ENCODE assay signal across 1 cellular context in the genomic region with DNA sequence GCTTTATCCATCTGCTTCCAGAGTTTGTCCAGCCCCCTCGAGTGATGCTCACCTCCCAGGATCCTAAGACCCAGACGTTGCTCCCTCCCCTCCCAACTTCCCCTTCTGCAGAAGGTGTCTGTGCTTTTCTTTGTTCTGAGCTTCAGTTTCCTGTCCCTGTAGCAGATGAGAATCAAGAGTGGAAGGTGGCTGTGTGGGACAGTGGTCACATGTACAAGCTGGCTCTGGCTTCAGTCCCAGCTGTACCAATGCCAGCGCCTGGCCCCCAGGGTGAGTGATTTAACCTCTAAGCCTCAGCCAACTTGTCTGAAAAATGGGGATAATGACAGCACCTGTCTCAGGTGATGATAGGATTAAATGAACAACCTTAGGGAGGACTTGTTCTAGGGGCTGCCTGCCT.
TF ChIP-seq lines count a peak whose summit lies in the region.

No MANE protein-coding gene starts in this region.

TF ChIP-seq in H1, 55 proteins besides CTCF, POLR2A, EP300 and RAD21:
- TF ChIP-seq, protein P1, sequence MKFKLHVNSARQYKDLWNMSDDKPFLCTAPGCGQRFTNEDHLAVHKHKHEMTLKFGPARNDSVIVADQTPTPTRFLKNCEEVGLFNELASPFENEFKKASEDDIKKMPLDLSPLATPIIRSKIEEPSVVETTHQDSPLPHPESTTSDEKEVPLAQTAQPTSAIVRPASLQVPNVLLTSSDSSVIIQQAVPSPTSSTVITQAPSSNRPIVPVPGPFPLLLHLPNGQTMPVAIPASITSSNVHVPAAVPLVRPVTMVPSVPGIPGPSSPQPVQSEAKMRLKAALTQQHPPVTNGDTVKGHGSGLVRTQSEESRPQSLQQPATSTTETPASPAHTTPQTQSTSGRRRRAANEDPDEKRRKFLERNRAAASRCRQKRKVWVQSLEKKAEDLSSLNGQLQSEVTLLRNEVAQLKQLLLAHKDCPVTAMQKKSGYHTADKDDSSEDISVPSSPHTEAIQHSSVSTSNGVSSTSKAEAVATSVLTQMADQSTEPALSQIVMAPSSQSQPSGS (IDR thresholded peaks at IDR 0.05; ENCODE audit: low read length) = no peak
- TF ChIP-seq EGR1 (IDR thresholded peaks at IDR 0.05; ENCODE audit: borderline replicate concordance, low read depth, low read length) (no peak), ZNF274 (IDR thresholded peaks at IDR 0.05; ENCODE audit: borderline replicate concordance, extremely low read depth, low read length) (no peak), CEBPB (IDR thresholded peaks at IDR 0.05; ENCODE audit: low read depth, low read length) (no peak), SAP30 (IDR thresholded peaks at IDR 0.05; ENCODE audit: insufficient read depth, insufficient replicate concordance, low read length) (no peak), TBP (IDR thresholded peaks at IDR 0.05; ENCODE audit: low read depth, low read length) (no peak), ASH2L (IDR thresholded peaks at IDR 0.05; ENCODE audit: low read length) (no peak), TCF12 (IDR thresholded peaks at IDR 0.05; ENCODE audit: low read depth, low read length) (no peak)
- TF ChIP-seq, protein P2, sequence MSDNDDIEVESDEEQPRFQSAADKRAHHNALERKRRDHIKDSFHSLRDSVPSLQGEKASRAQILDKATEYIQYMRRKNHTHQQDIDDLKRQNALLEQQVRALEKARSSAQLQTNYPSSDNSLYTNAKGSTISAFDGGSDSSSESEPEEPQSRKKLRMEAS (IDR thresholded peaks at IDR 0.05) = no peak
